Comparison of ENCODE assay signal across 1 cellular context in genomic region chr20:53753880-53754459, GRCh38.
TF ChIP-seq lines count a peak whose summit lies in the region.

No MANE protein-coding gene starts in this region.

TF ChIP-seq in GM12878, 131 proteins besides CTCF, POLR2A, EP300 and RAD21 (continued from another document):
- TF ChIP-seq TCF12 (IDR thresholded peaks at IDR 0.05; ENCODE audit: low read depth, low read length) = no peak
- no peak for TF ChIP-seq NRF1 (conservative IDR thresholded peaks at IDR 0.05; ENCODE audit: low read depth, low read length)
- TF ChIP-seq ESRRA (IDR thresholded peaks at IDR 0.05; ENCODE audit: low read length) = no peak
- no peak for TF ChIP-seq ASH2L (IDR thresholded peaks at IDR 0.05; ENCODE audit: borderline replicate concordance, low read depth)
- TF ChIP-seq, protein P1, sequence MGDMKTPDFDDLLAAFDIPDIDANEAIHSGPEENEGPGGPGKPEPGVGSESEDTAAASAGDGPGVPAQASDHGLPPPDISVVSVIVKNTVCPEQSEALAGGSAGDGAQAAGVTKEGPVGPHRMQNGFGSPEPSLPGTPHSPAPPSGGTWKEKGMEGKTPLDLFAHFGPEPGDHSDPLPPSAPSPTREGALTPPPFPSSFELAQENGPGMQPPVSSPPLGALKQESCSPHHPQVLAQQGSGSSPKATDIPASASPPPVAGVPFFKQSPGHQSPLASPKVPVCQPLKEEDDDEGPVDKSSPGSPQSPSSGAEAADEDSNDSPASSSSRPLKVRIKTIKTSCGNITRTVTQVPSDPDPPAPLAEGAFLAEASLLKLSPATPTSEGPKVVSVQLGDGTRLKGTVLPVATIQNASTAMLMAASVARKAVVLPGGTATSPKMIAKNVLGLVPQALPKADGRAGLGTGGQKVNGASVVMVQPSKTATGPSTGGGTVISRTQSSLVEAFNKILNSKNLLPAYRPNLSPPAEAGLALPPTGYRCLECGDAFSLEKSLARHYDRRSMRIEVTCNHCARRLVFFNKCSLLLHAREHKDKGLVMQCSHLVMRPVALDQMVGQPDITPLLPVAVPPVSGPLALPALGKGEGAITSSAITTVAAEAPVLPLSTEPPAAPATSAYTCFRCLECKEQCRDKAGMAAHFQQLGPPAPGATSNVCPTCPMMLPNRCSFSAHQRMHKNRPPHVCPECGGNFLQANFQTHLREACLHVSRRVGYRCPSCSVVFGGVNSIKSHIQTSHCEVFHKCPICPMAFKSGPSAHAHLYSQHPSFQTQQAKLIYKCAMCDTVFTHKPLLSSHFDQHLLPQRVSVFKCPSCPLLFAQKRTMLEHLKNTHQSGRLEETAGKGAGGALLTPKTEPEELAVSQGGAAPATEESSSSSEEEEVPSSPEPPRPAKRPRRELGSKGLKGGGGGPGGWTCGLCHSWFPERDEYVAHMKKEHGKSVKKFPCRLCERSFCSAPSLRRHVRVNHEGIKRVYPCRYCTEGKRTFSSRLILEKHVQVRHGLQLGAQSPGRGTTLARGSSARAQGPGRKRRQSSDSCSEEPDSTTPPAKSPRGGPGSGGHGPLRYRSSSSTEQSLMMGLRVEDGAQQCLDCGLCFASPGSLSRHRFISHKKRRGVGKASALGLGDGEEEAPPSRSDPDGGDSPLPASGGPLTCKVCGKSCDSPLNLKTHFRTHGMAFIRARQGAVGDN (IDR thresholded peaks at IDR 0.05) = no peak
- peak; percentile 17; the same call in 1 of the 2 replicates for TF ChIP-seq ZNF24 (IDR thresholded peaks at IDR 0.05)
- TF ChIP-seq, protein P2, sequence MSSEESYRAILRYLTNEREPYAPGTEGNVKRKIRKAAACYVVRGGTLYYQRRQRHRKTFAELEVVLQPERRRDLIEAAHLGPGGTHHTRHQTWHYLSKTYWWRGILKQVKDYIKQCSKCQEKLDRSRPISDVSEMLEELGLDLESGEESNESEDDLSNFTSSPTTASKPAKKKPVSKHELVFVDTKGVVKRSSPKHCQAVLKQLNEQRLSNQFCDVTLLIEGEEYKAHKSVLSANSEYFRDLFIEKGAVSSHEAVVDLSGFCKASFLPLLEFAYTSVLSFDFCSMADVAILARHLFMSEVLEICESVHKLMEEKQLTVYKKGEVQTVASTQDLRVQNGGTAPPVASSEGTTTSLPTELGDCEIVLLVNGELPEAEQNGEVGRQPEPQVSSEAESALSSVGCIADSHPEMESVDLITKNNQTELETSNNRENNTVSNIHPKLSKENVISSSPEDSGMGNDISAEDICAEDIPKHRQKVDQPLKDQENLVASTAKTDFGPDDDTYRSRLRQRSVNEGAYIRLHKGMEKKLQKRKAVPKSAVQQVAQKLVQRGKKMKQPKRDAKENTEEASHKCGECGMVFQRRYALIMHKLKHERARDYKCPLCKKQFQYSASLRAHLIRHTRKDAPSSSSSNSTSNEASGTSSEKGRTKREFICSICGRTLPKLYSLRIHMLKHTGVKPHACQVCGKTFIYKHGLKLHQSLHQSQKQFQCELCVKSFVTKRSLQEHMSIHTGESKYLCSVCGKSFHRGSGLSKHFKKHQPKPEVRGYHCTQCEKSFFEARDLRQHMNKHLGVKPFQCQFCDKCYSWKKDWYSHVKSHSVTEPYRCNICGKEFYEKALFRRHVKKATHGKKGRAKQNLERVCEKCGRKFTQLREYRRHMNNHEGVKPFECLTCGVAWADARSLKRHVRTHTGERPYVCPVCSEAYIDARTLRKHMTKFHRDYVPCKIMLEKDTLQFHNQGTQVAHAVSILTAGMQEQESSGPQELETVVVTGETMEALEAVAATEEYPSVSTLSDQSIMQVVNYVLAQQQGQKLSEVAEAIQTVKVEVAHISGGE (CRISPR knock-in tag; IDR thresholded peaks at IDR 0.05) = no peak
- TF ChIP-seq EED (IDR thresholded peaks at IDR 0.05; ENCODE audit: low read depth) = no peak
- peak; percentile 34; the same call in 1 of the 2 replicates for TF ChIP-seq SMARCA5 (IDR thresholded peaks at IDR 0.05)
- peak; percentile 34; the same call in 1 of the 2 replicates for TF ChIP-seq ATF2 (IDR thresholded peaks at IDR 0.05; ENCODE audit: low read length)
- no peak for TF ChIP-seq RAD51 (IDR thresholded peaks at IDR 0.05)
- TF ChIP-seq KAT2A (conservative IDR thresholded peaks at IDR 0.05; ENCODE audit: control insufficient read depth, low read depth, low read length) = no peak
- TF ChIP-seq NFXL1 (IDR thresholded peaks at IDR 0.05; ENCODE audit: borderline replicate concordance) = peak; percentile 93; the same call in 1 of the 2 replicates
- no peak for TF ChIP-seq MYB (IDR thresholded peaks at IDR 0.05; ENCODE audit: borderline replicate concordance, low read depth, low read length)
- no peak for TF ChIP-seq CHD4 (IDR thresholded peaks at IDR 0.05)
- 0 out of 4 replicates have a peak, but pooled peaks of 1 of the 2 experiments have one; percentile 96 for TF ChIP-seq ETV6 (conservative IDR thresholded peaks at IDR 0.05 in 1 of 2, IDR thresholded peaks at IDR 0.05 in 1 of 2; ENCODE audit: borderline replicate concordance in 1 of 2, low read depth in 1 of 2)
- TF ChIP-seq BACH1 (IDR thresholded peaks at IDR 0.05; ENCODE audit: borderline replicate concordance) = no peak
- no peak for TF ChIP-seq SMC3 (IDR thresholded peaks at IDR 0.05; ENCODE audit: borderline replicate concordance, low read length)
- TF ChIP-seq, protein P3, sequence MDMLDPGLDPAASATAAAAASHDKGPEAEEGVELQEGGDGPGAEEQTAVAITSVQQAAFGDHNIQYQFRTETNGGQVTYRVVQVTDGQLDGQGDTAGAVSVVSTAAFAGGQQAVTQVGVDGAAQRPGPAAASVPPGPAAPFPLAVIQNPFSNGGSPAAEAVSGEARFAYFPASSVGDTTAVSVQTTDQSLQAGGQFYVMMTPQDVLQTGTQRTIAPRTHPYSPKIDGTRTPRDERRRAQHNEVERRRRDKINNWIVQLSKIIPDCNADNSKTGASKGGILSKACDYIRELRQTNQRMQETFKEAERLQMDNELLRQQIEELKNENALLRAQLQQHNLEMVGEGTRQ (IDR thresholded peaks at IDR 0.05; ENCODE audit: borderline replicate concordance, low read depth, low read length) = no peak
- peak; percentile 29; the same call in 1 of the 2 replicates for TF ChIP-seq BMI1 (IDR thresholded peaks at IDR 0.05; ENCODE audit: borderline replicate concordance)
- TF ChIP-seq STAT3 (IDR thresholded peaks at IDR 0.05; ENCODE audit: low read depth, low read length) = no peak
